ENCODE assay signal across 14 cellular contexts in the genomic region with DNA sequence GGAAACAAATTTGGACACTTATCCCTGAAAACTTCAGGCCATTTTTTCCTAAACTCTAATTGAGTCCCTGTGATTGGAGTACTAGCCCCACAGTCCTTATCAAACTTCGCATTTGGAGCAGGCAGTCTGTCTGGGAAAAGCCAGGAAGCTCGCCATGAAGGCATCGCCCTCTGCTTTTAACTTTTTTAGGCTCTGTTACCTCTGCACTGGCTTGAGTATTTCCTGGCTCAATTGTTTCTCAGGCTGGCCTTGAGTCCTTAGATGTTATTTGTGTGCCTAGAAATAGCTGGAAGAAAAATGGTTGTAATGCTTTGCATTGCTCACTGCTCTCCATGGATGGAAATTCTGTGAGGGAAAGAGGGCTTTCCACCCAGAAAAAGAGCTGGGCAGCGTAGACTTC. TPM values are rescaled to one million over a fixed set of nuclear protein-coding genes. Genes with fewer than 3 reads are reported as not detected.
DNase-seq lines count a peak whose midpoint lies in the region; ATAC-seq, FAIRE-seq and TF ChIP-seq lines count a peak whose summit lies in the region.
"Had no signal": no experiment of that assay in that cellular context is flagged by ENCODE, and none has a peak within 500 bp of the region (broad histone marks: within the 10 kb centered on the region; RNA-seq: fewer than 3 reads in every experiment).

No MANE protein-coding gene starts in this region.

- H3K56ac ChIP-seq in H1 (replicated peaks; ENCODE audit: insufficient read length, low read depth, low read length): no peak overlapping the region

- H4K5ac ChIP-seq in H1 (ENCODE audit: insufficient read length, low read depth, low read length): no peak overlapping the region

- no peak overlapping the region for H2BK5ac ChIP-seq in H1 (ENCODE audit: low read depth, low read length)

- no peak overlapping the region for H2BK120ac ChIP-seq in H1 (replicated peaks; ENCODE audit: low read depth, low read length)

- H3K9ac ChIP-seq in HUES64 (ENCODE audit: low read depth, low read length) (no peak overlapping the region), H1 (replicated peaks in 1 of 4; ENCODE audit: extremely low read depth in 1 of 4, low read depth in 3 of 4, low read length in 3 of 4) (no peak overlapping the region), subcutaneous abdominal adipose tissue (ENCODE audit: low read length in 5 of 5) (no peak overlapping the region)

- no peak for TF ChIP-seq RAD21 in H1 (IDR thresholded peaks at IDR 0.05 in 1 of 2, conservative IDR thresholded peaks at IDR 0.05 in 1 of 2; ENCODE audit: low read depth in 2 of 2, low read length in 2 of 2)

- H3K18ac ChIP-seq in H1 (ENCODE audit: extremely low read depth, low read length): no peak overlapping the region

- H3K4me3 ChIP-seq in HUES64 (ENCODE audit: low read length) (no peak overlapping the region), H1 (ENCODE audit: extremely low read depth in 1 of 4, insufficient read depth in 2 of 4, low read depth in 3 of 4, low read length in 4 of 4) (no peak overlapping the region), mesodermal cell (ENCODE audit: extremely low read depth, insufficient read depth, low read length, poor library complexity, severe bottlenecking) (no peak overlapping the region), subcutaneous abdominal adipose tissue (ENCODE audit: low read depth in 1 of 5, low read length in 5 of 5) (no peak overlapping the region)

- H3K9me3 ChIP-seq in HUES64 (ENCODE audit: insufficient read depth, low read depth, low read length) (no peaks in the 10 kb centered on the region), H1 (ENCODE audit: insufficient read depth in 2 of 2, low read depth in 1 of 2, low read length in 1 of 2) (no peaks in the 10 kb centered on the region), mesodermal cell (ENCODE audit: control insufficient read depth, low read length) (no peaks in the 10 kb centered on the region), subcutaneous abdominal adipose tissue (ENCODE audit: control insufficient read depth in 5 of 5, low read length in 5 of 5) (no peaks in the 10 kb centered on the region)

- H4K20me1 ChIP-seq in H1 (replicated peaks in 1 of 2; ENCODE audit: control insufficient read depth in 1 of 2, insufficient read depth in 2 of 2, low read length in 2 of 2): peaks cover 6 to 21% of the 10 kb centered on the region in 2 experiments

- CTCF ChIA-PET in H1 (lab: Charles Lee; ENCODE audit: partially characterized antibody): interaction anchor here (0.7 to 4.6 kb wide), 5 partner anchors 10 to 28 kb away, joined by 3 to 29 read pairs (median 3); no protein-coding TSS in a partner anchor

- no peak overlapping the region for H2BK20ac ChIP-seq in H1 (ENCODE audit: low read length)

- H3K4me1 ChIP-seq in HUES64 (ENCODE audit: insufficient read depth, low read length): peaks cover 72% of the 10 kb centered on the region
- peaks cover 12 to 31% (median 22%) of the 10 kb centered on the region in 4 experiments for H3K4me1 ChIP-seq in H1 (replicated peaks in 1 of 4; ENCODE audit: control insufficient read depth in 3 of 4, insufficient read depth in 4 of 4, low read length in 3 of 4)
- H3K4me1 ChIP-seq in mesodermal cell (ENCODE audit: control insufficient read depth, insufficient read depth, low read length, poor library complexity, severe bottlenecking): peaks cover 85% of the 10 kb centered on the region
- H3K4me1 ChIP-seq in subcutaneous abdominal adipose tissue (ENCODE audit: control insufficient read depth in 5 of 5, insufficient read depth in 5 of 5, low read length in 5 of 5): peaks cover 5 to 80% (median 67%) of the 10 kb centered on the region in 5 donors

- H3K36me3 ChIP-seq in HUES64 (ENCODE audit: insufficient read depth, low read length): peaks cover 9% of the 10 kb centered on the region
- H3K36me3 ChIP-seq in H1 (ENCODE audit: control insufficient read depth in 2 of 4, insufficient read depth in 4 of 4, low read length in 3 of 4): 0 out of 8 replicates have a peak, but pooled peaks cover 0 to 5% (median 0%) of the 10 kb centered on the region in 4 experiments
- H3K36me3 ChIP-seq in mesodermal cell (ENCODE audit: control insufficient read depth, insufficient read depth, low read length): peaks cover 51% of the 10 kb centered on the region
- peaks cover 0 to 5% (median 2%) of the 10 kb centered on the region in 5 donors for H3K36me3 ChIP-seq in subcutaneous abdominal adipose tissue (ENCODE audit: control insufficient read depth in 5 of 5, insufficient read depth in 5 of 5, low read length in 5 of 5)

- POLR2A ChIA-PET in H1 (lab: Charles Lee; ENCODE audit: partially characterized antibody): interaction anchor here (1.2 to 21.5 kb wide), 6 partner anchors 9 to 51 kb away, joined by 3 to 495 read pairs (median 18); a partner anchor contains a TSS

- no peak overlapping the region for H3K23ac ChIP-seq in H1 (ENCODE audit: insufficient read length)

- H2BK12ac ChIP-seq in H1 (ENCODE audit: low read depth, low read length): no peak overlapping the region

- H3K27me3 ChIP-seq in HUES64 (ENCODE audit: insufficient read depth, low read length) (no peaks in the 10 kb centered on the region), H1 (replicated peaks in 1 of 4; ENCODE audit: control insufficient read depth in 3 of 4, extremely low read depth in 1 of 4, insufficient read depth in 3 of 4, low read length in 3 of 4) (no peaks in the 10 kb centered on the region), subcutaneous abdominal adipose tissue (ENCODE audit: control insufficient read depth in 5 of 5, insufficient read depth in 4 of 5, low read length in 5 of 5) (no peaks in the 10 kb centered on the region)

- H4K8ac ChIP-seq in H1 (ENCODE audit: extremely low read depth, insufficient read depth, low read length): no peak overlapping the region

- DNase-seq in H1 (ENCODE audit: low read depth in 1 of 2, low spot score in 2 of 2): no peak
- no peak for DNase-seq in HT-29 (ENCODE audit: low spot score)
- no peak for DNase-seq in GM12892 (ENCODE audit: insufficient read length)
- no peak for DNase-seq in T-helper 2 cell
- DNase-seq: activated naive CD4-positive, alpha-beta T cell; CD8-positive, alpha-beta T cell; islet precursor cell; NCI-H2029 treated with DMSO at 0.1 percent for 48 hours; stimulated activated naive CD8-positive, alpha-beta T cell treated with anti-CD3 and anti-CD28 coated beads, Interleukin-15, amount 100 ng/mL, for 72 hours had no signal

- H4K91ac ChIP-seq in H1 (replicated peaks; ENCODE audit: insufficient read length, low read length): no peak overlapping the region

- H3K27ac ChIP-seq in HUES64 (ENCODE audit: low read depth, low read length): peak overlapping the region; percentile 50; the same call in 1 of the 2 replicates
- no peak overlapping the region for H3K27ac ChIP-seq in H1 (ENCODE audit: low read depth, low read length)
- H3K27ac ChIP-seq in mesodermal cell (ENCODE audit: low read depth, low read length, severe bottlenecking): peak overlapping the region; percentile 65
- peak overlapping the region; percentile 19 for H3K27ac ChIP-seq in subcutaneous abdominal adipose tissue (ENCODE audit: low read depth, low read length)

- WGBS in HUES64: 83% methylated on average over 4 of the region's 4 CpGs
- WGBS in H1 (ENCODE audit: extremely low coverage in 1 of 2, insufficient coverage in 1 of 2, insufficient read length in 1 of 2, insufficient replicate concordance in 2 of 2, low coverage in 1 of 2, low lambda C conversion rate in 2 of 2, missing lambda C conversion rate in 1 of 2), 2 experiments: 85% methylated on average over 4 of the region's 4 CpGs; no CpG with 5 or more reads in 1 of the 2 experiments
- WGBS in mesodermal cell (ENCODE audit: insufficient coverage in 2 of 2), 2 experiments: 70 to 87% methylated on average over 3 to 4 of the region's 4 CpGs

- no peak overlapping the region for H3K4ac ChIP-seq in H1 (replicated peaks; ENCODE audit: insufficient read length, low read depth, low read length)

- H2BK15ac ChIP-seq in H1 (ENCODE audit: low read length): no peak overlapping the region

- ATAC-seq in HG03045 (IDR thresholded peaks at IDR 0.05; ENCODE audit: unreplicated experiment): no peak
- ATAC-seq: CD8-positive, alpha-beta T cell; stimulated activated naive CD8-positive, alpha-beta T cell treated with anti-CD3 and anti-CD28 coated beads, Interleukin-15, amount 100 ng/mL, for 72 hours had no signal

- H2AFZ ChIP-seq in H1 (ENCODE audit: low read length): no peak overlapping the region

- TF ChIP-seq CTCF in H1 (IDR thresholded peaks at IDR 0.05; ENCODE audit: control extremely low read depth in 1 of 3, insufficient read depth in 1 of 3, low read depth in 1 of 3, low read length in 3 of 3): no peak

- H3K23me2 ChIP-seq in H1 (ENCODE audit: low read depth, low read length): no peaks in the 10 kb centered on the region; the same call in 1 of the 2 replicates

- H3K4me2 ChIP-seq in H1 (ENCODE audit: insufficient read depth in 1 of 2, low read depth in 2 of 2, low read length in 2 of 2): no peak overlapping the region

- peak overlapping the region; percentile 5; the same call in 1 of the 2 replicates for H2AK5ac ChIP-seq in H1 (ENCODE audit: low read depth, low read length)

- TF ChIP-seq POLR2A in H1 (IDR thresholded peaks at IDR 0.05; ENCODE audit: control extremely low read depth in 1 of 2, low read depth in 2 of 2, low read length in 2 of 2) (no peak), GM12892 (IDR thresholded peaks at IDR 0.05; ENCODE audit: low read depth, low read length) (no peak)

- TF ChIP-seq EP300 in H1 (IDR thresholded peaks at IDR 0.05; ENCODE audit: borderline replicate concordance in 1 of 2, low read depth in 2 of 2, low read length in 2 of 2): no peak

- peaks cover 21 to 91% of the 10 kb centered on the region in 2 experiments for H3K79me2 ChIP-seq in H1 (ENCODE audit: control insufficient read depth in 1 of 2, insufficient read depth in 2 of 2, low read length in 2 of 2)

- H3K14ac ChIP-seq in H1 (ENCODE audit: insufficient read length): no peak overlapping the region

- no peak for FAIRE-seq in H1 (lab: Jason Lieb, UNC)
- FAIRE-seq in GM12892 (lab: Jason Lieb, UNC): no peak
- FAIRE-seq: endometrium had no signal

- peaks cover 26% of the 10 kb centered on the region for H3K79me1 ChIP-seq in H1 (ENCODE audit: low read depth, low read length)

RNA-seq across cellular contexts. Expression of a gene that starts 24.2 kb away (rescaled TPM):
- 227 TPM for polyA plus RNA-seq in HUES64 (2013, experiment 1 of 2)
- polyA plus RNA-seq in HUES64 (2013, experiment 2 of 2): 242 TPM
- total RNA-seq in H1 (2021; fragmentation: NEBNext Ultra II Directional; extraction: Animal tissue kit (Norgen Biotek cat#: 25700)): 520 and 530 TPM in 2 replicates
- polyA plus RNA-seq in H1 (2011; rRNA removed): 211 and 281 TPM in 2 replicates
- 223 TPM for polyA plus RNA-seq in H1 (2011; cell fraction: cytosol; rRNA removed)
- polyA plus RNA-seq in H1 (2011; cell fraction: nucleus; rRNA removed): 1,059 TPM
- 374 to 504 TPM (median 451 TPM) in 4 replicates for polyA plus RNA-seq in H1 (2012, experiment 1 of 2)
- polyA plus RNA-seq in H1 (2012, experiment 2 of 2): 171 TPM
- polyA plus RNA-seq in H1 (2013, experiment 1 of 2): 279 TPM
- 254 TPM for polyA plus RNA-seq in H1 (2013, experiment 2 of 2)
- 190 and 202 TPM in 2 replicates for polyA minus RNA-seq in H1 (2011; rRNA and poly(A)+ RNA removed)
- polyA minus RNA-seq in H1 (2011; cell fraction: cytosol; rRNA and poly(A)+ RNA removed): 103 TPM
- 171 TPM for polyA minus RNA-seq in H1 (2011; cell fraction: nucleus; rRNA and poly(A)+ RNA removed)
- 478 TPM for polyA plus RNA-seq in mesodermal cell (2013, experiment 1 of 2)
- 340 TPM for polyA plus RNA-seq in mesodermal cell (2013, experiment 2 of 2)
- 1,009 and 1,083 TPM in 2 replicates for total RNA-seq in HT-29 (2014; rRNA removed; shearing (Covaris generic))
- polyA plus RNA-seq in GM12892 (2012; ENCODE audit: missing spikeins): 113 TPM

RNA-seq across cellular contexts. Expression of a gene that starts 52.7 kb away (rescaled TPM):
- 281 TPM for polyA plus RNA-seq in HUES64 (2013, experiment 1 of 2)
- polyA plus RNA-seq in HUES64 (2013, experiment 2 of 2): 288 TPM
- total RNA-seq in H1 (2021; fragmentation: NEBNext Ultra II Directional; extraction: Animal tissue kit (Norgen Biotek cat#: 25700)): 329 and 344 TPM in 2 replicates
- 937 and 977 TPM in 2 replicates for polyA plus RNA-seq in H1 (2011; rRNA removed)
- 945 TPM for polyA plus RNA-seq in H1 (2011; cell fraction: cytosol; rRNA removed)
- polyA plus RNA-seq in H1 (2011; cell fraction: nucleus; rRNA removed): 915 TPM
- 382 to 549 TPM (median 528 TPM) in 4 replicates for polyA plus RNA-seq in H1 (2012, experiment 1 of 2)
- polyA plus RNA-seq in H1 (2012, experiment 2 of 2): 458 TPM
- 236 TPM for polyA plus RNA-seq in H1 (2013, experiment 1 of 2)
- polyA plus RNA-seq in H1 (2013, experiment 2 of 2): 236 TPM
- 386 and 450 TPM in 2 replicates for polyA minus RNA-seq in H1 (2011; rRNA and poly(A)+ RNA removed)
- 188 TPM for polyA minus RNA-seq in H1 (2011; cell fraction: cytosol; rRNA and poly(A)+ RNA removed)
- polyA minus RNA-seq in H1 (2011; cell fraction: nucleus; rRNA and poly(A)+ RNA removed): 180 TPM
- 266 TPM for polyA plus RNA-seq in mesodermal cell (2013, experiment 1 of 2)
- 234 TPM for polyA plus RNA-seq in mesodermal cell (2013, experiment 2 of 2)
- 724 and 815 TPM in 2 replicates for total RNA-seq in HT-29 (2014; rRNA removed; shearing (Covaris generic))
- 279 TPM for polyA plus RNA-seq in GM12892 (2012; ENCODE audit: missing spikeins)

RNA-seq across cellular contexts. Expression of a gene that starts 53.9 kb away (rescaled TPM):
- polyA plus RNA-seq in HUES64 (2013, experiment 1 of 2): 8.3 TPM
- 2.9 TPM for polyA plus RNA-seq in HUES64 (2013, experiment 2 of 2)
- total RNA-seq in H1 (2021; fragmentation: NEBNext Ultra II Directional; extraction: Animal tissue kit (Norgen Biotek cat#: 25700)): 10.4 and 14.4 TPM in 2 replicates
- polyA plus RNA-seq in H1 (2011; rRNA removed): 9.0 and 22.0 TPM in 2 replicates
- polyA plus RNA-seq in H1 (2011; cell fraction: cytosol; rRNA removed): 8.0 TPM
- polyA plus RNA-seq in H1 (2011; cell fraction: nucleus; rRNA removed): 12.8 TPM
- 9.6 to 16.0 TPM (median 13.8 TPM) in 4 replicates for polyA plus RNA-seq in H1 (2012, experiment 1 of 2)
- polyA plus RNA-seq in H1 (2012, experiment 2 of 2): 7.3 TPM
- 14.6 TPM for polyA plus RNA-seq in H1 (2013, experiment 1 of 2)
- 11.8 TPM for polyA plus RNA-seq in H1 (2013, experiment 2 of 2)
- 1.1 and 1.6 TPM in 2 replicates for polyA minus RNA-seq in H1 (2011; rRNA and poly(A)+ RNA removed)
- 3.7 TPM for polyA minus RNA-seq in H1 (2011; cell fraction: cytosol; rRNA and poly(A)+ RNA removed)
- 2.0 TPM for polyA minus RNA-seq in H1 (2011; cell fraction: nucleus; rRNA and poly(A)+ RNA removed)
- 2.6 TPM for polyA plus RNA-seq in mesodermal cell (2013, experiment 1 of 2)
- polyA plus RNA-seq in mesodermal cell (2013, experiment 2 of 2): 1.1 TPM
- 0.36 TPM in 1 of 2 replicates, not detected in the other for total RNA-seq in HT-29 (2014; rRNA removed; shearing (Covaris generic))
- polyA plus RNA-seq in GM12892 (2012; ENCODE audit: missing spikeins): 105 TPM
